ENCODE assay signal across 14 cellular contexts in genomic region chr9:127437497-127438264, GRCh38. TPM values are rescaled to one million over a fixed set of nuclear protein-coding genes. Genes with fewer than 3 reads are reported as not detected.
DNase-seq lines count a peak whose midpoint lies in the region; ATAC-seq, FAIRE-seq and TF ChIP-seq lines count a peak whose summit lies in the region.
"Had no signal": no experiment of that assay in that cellular context is flagged by ENCODE, and none has a peak within 500 bp of the region (broad histone marks: within the 10 kb centered on the region; RNA-seq: fewer than 3 reads in every experiment).

No MANE protein-coding gene starts in this region.

- no peak overlapping the region for H3K4me3 ChIP-seq in A549
- no peak overlapping the region for H3K4me3 ChIP-seq in GM23338
- H3K4me3 ChIP-seq: BLaER1 treated with 17β-estradiol and CSF1 and Interleukin-3, amounts not matched to agents 10 nM and 100 nM had no signal

- FAIRE-seq in A549 (lab: Jason Lieb, UNC), result no peak
- FAIRE-seq: G401.6, TTC549 had no signal

- POLR2A ChIA-PET in A549 (lab: Yijun Ruan, JAX), result interaction anchor here (1.1 kb wide), 1 partner anchor 13 kb away, joined by 3 read pairs; no protein-coding TSS in a partner anchor

- no peak for TF ChIP-seq POLR2A in A549 (IDR thresholded peaks at IDR 0.05; ENCODE audit: low read length)

- no peak for TF ChIP-seq EP300 in A549 (IDR thresholded peaks at IDR 0.05)

- H3K27me3 Mint-ChIP-seq in GM23338 (ENCODE audit: insufficient read depth, low read depth, poor library complexity), result peaks cover 3% of the 10 kb centered on the region
- H3K27me3 Mint-ChIP-seq in activated T-helper 17 cell treated with anti-CD3 and anti-CD28 coated beads, Interleukin-2, amount 50 U/mL, for 72 hours, result no peaks in the 10 kb centered on the region

- H3K27me3 ChIP-seq in GM23338 (ENCODE audit: insufficient read depth) (no peaks in the 10 kb centered on the region), foreskin keratinocyte (no peaks in the 10 kb centered on the region)
- H3K27me3 ChIP-seq: BLaER1 treated with 17β-estradiol and CSF1 and Interleukin-3, amounts not matched to agents 10 nM and 100 nM had no signal

- DNase-seq in A549 (ENCODE audit: low read depth in 1 of 2, low spot score in 1 of 2) (no peak), GM23338 (ENCODE audit: low spot score) (peak; percentile 40), foreskin keratinocyte (no peak), ecto neural progenitor cell (ENCODE audit: low spot score) (no peak), NCI-H128 (lab: John Stamatoyannopoulos, UW; ENCODE audit: unreplicated experiment) (no peak)
- DNase-seq: mammary epithelial cell, NCI-H1436, NCI-H748 treated with DMSO at 0.1 percent for 48 hours had no signal

- no peaks in the 10 kb centered on the region for H3K9me3 Mint-ChIP-seq in GM23338
- no peaks in the 10 kb centered on the region for H3K9me3 Mint-ChIP-seq in activated T-helper 17 cell treated with anti-CD3 and anti-CD28 coated beads, Interleukin-2, amount 50 U/mL, for 72 hours

- TF ChIP-seq CTCF in A549 (IDR thresholded peaks at IDR 0.05) (no peak), GM23338 (conservative IDR thresholded peaks at IDR 0.05; ENCODE audit: low read depth in 2 of 2) (peak in 1 of 2 experiments; percentile 46; a peak in 3 of 4 replicates), foreskin keratinocyte (conservative IDR thresholded peaks at IDR 0.05) (peak; percentile 41)

- CTCF ChIA-PET in A549 (lab: Yijun Ruan, JAX), result interaction anchor here (0.7 to 1.5 kb wide), 3 partner anchors 41 to 223 kb away, joined by 3 to 5 read pairs (median 3); no protein-coding TSS in a partner anchor

- ATAC-seq in A549 (peak; percentile 50 to 52; a peak in 2 of 6 replicates), GM23338 (peak; percentile 56; the same call in 2 of the 3 replicates), foreskin keratinocyte (no peak), HG03432 (IDR thresholded peaks at IDR 0.05; ENCODE audit: unreplicated experiment) (no peak), HG02885 (IDR thresholded peaks at IDR 0.05; ENCODE audit: poor library complexity, unreplicated experiment) (no peak)
- ATAC-seq in activated T-helper 17 cell treated with anti-CD3 and anti-CD28 coated beads, Interleukin-2, amount 50 U/mL, for 72 hours (replicated peaks), result peak; percentile 94

- peak in 1 of 2 experiments; percentile 25; a peak in 1 of 5 replicates for TF ChIP-seq RAD21 in A549 (conservative IDR thresholded peaks at IDR 0.05 in 1 of 2, IDR thresholded peaks at IDR 0.05 in 1 of 2)

- H3K36me3 Mint-ChIP-seq in GM23338 (ENCODE audit: low read depth), result peaks cover 89% of the 10 kb centered on the region
- peaks cover 100% of the 10 kb centered on the region for H3K36me3 Mint-ChIP-seq in activated T-helper 17 cell treated with anti-CD3 and anti-CD28 coated beads, Interleukin-2, amount 50 U/mL, for 72 hours (ENCODE audit: low read depth)

- H3K27ac Mint-ChIP-seq in GM23338, result no peak overlapping the region
- H3K27ac Mint-ChIP-seq in activated T-helper 17 cell treated with anti-CD3 and anti-CD28 coated beads, Interleukin-2, amount 50 U/mL, for 72 hours, result peak overlapping the region; percentile 95

- H3K36me3 ChIP-seq in GM23338 (ENCODE audit: insufficient read depth), result peaks cover 48% of the 10 kb centered on the region

- H3K27ac ChIP-seq in A549, result no peak overlapping the region
- no peak overlapping the region for H3K27ac ChIP-seq in GM23338 (ENCODE audit: low read depth)
- no peak overlapping the region for H3K27ac ChIP-seq in foreskin keratinocyte
- H3K27ac ChIP-seq: BLaER1 treated with 17β-estradiol and CSF1 and Interleukin-3, amounts not matched to agents 10 nM and 100 nM had no signal

- peaks cover 4% of the 10 kb centered on the region for H4K20me1 ChIP-seq in GM23338 (replicated peaks; ENCODE audit: insufficient read depth)

- no peaks in the 10 kb centered on the region for H3K79me2 ChIP-seq in GM23338 (replicated peaks; ENCODE audit: insufficient read depth)

- 0 out of 2 replicates have a peak, but pooled peaks cover 5% of the 10 kb centered on the region for H3F3A ChIP-seq in GM23338 (replicated peaks; ENCODE audit: low read depth)

- H3K4me1 ChIP-seq in A549, result no peaks in the 10 kb centered on the region
- H3K4me1 ChIP-seq in GM23338 (ENCODE audit: insufficient read depth), result no peaks in the 10 kb centered on the region
- no peaks in the 10 kb centered on the region for H3K4me1 ChIP-seq in foreskin keratinocyte
- H3K4me1 ChIP-seq: BLaER1 treated with 17β-estradiol and CSF1 and Interleukin-3, amounts not matched to agents 10 nM and 100 nM had no signal

- H3K9me2 ChIP-seq in GM23338 (ENCODE audit: insufficient read depth), result no peaks in the 10 kb centered on the region

- H3K4me1 Mint-ChIP-seq in GM23338, result no peaks in the 10 kb centered on the region
- H3K4me1 Mint-ChIP-seq in activated T-helper 17 cell treated with anti-CD3 and anti-CD28 coated beads, Interleukin-2, amount 50 U/mL, for 72 hours, result peaks cover 30% of the 10 kb centered on the region

- H3K4me2 ChIP-seq in A549 (no peak overlapping the region), GM23338 (no peak overlapping the region)
- H3K4me2 ChIP-seq: BLaER1 treated with 17β-estradiol and CSF1 and Interleukin-3, amounts not matched to agents 10 nM and 100 nM had no signal

- peaks cover 3% of the 10 kb centered on the region; the same call in 2 of the 3 replicates for H3K9me3 ChIP-seq in A549

- WGBS in A549 (ENCODE audit: missing lambda C conversion rate), result 83% methylated on average over 11 of the region's 12 CpGs

- H2AFZ ChIP-seq in GM23338, result no peak overlapping the region

- no peak overlapping the region for H3K4me3 Mint-ChIP-seq in GM23338
- H3K4me3 Mint-ChIP-seq in activated T-helper 17 cell treated with anti-CD3 and anti-CD28 coated beads, Interleukin-2, amount 50 U/mL, for 72 hours, result peak overlapping the region; percentile 65

TF ChIP-seq in GM23338, 12 proteins besides CTCF, POLR2A, EP300 and RAD21 (continues in another document):
- TF ChIP-seq EZH2 (IDR thresholded peaks at IDR 0.05; ENCODE audit: low read depth, unreplicated experiment), result no peak
- no peak for TF ChIP-seq CREB1 (CRISPR knock-in tag; IDR thresholded peaks at IDR 0.05; ENCODE audit: low read depth)
- TF ChIP-seq ZNF114 (CRISPR knock-in tag; IDR thresholded peaks at IDR 0.05), result no peak

RNA-seq across cellular contexts. Expression of gene ZNF79, which starts 13.5 kb away (rescaled TPM):
- polyA plus RNA-seq in A549 (2011; rRNA removed) (5.7 and 7.4 TPM in 2 replicates), A549 (2017; fragmentation: RNase III; extraction: RNeasy Plus Mini Kit Qiagen cat#74134 plus additional on column Dnase treatment) (4.9 to 5.5 TPM (median 5.1 TPM) in 3 replicates), GM23338 (2016; fragmentation: Nextera tagmentation; extraction: Ambion mirVana) (2.2 and 2.9 TPM in 2 replicates), foreskin keratinocyte (3.0 and 4.7 TPM in 2 replicates)
- polyA plus RNA-seq in A549 (2012; cell fraction: cytosol; rRNA removed), result 2.5 and 2.7 TPM in 2 replicates
- 3.5 and 4.7 TPM in 2 replicates for polyA plus RNA-seq in A549 (2012; cell fraction: nucleus; rRNA removed)
- polyA minus RNA-seq in A549 (2011; rRNA and poly(A)+ RNA removed), result 21.3 and 26.9 TPM in 2 replicates
- 5.8 and 6.3 TPM in 2 replicates for total RNA-seq in GM23338 (2014; rRNA removed; shearing (Covaris generic))
- total RNA-seq in activated T-helper 17 cell treated with anti-CD3 and anti-CD28 coated beads, Interleukin-2, amount 50 U/mL, for 72 hours, result 10 to 100 TPM; 10.1 to 11.3 TPM
- 8.5 and 9.8 TPM in 2 replicates for total RNA-seq in foreskin keratinocyte

RNA-seq across cellular contexts. Expression of gene RPL12, which starts 13.5 kb away (rescaled TPM):
- polyA plus RNA-seq in A549 (2011; rRNA removed) (1,891 and 2,198 TPM in 2 replicates), A549 (2017; fragmentation: RNase III; extraction: RNeasy Plus Mini Kit Qiagen cat#74134 plus additional on column Dnase treatment) (2,384 to 2,622 TPM (median 2,519 TPM) in 3 replicates), GM23338 (2016; fragmentation: Nextera tagmentation; extraction: Ambion mirVana) (2,121 and 2,369 TPM in 2 replicates), foreskin keratinocyte (3,069 and 3,317 TPM in 2 replicates)
- 2,114 and 2,323 TPM in 2 replicates for polyA plus RNA-seq in A549 (2012; cell fraction: cytosol; rRNA removed)
- polyA plus RNA-seq in A549 (2012; cell fraction: nucleus; rRNA removed), result 721 and 1,502 TPM in 2 replicates
- 616 and 1,237 TPM in 2 replicates for polyA minus RNA-seq in A549 (2011; rRNA and poly(A)+ RNA removed)
- 1,947 and 2,596 TPM in 2 replicates for total RNA-seq in GM23338 (2014; rRNA removed; shearing (Covaris generic))
- total RNA-seq in activated T-helper 17 cell treated with anti-CD3 and anti-CD28 coated beads, Interleukin-2, amount 50 U/mL, for 72 hours, result 1,000 to 10,000 TPM; 1,178 to 1,829 TPM
- 2,227 and 2,321 TPM in 2 replicates for total RNA-seq in foreskin keratinocyte

RNA-seq across cellular contexts. Expression of gene LRSAM1, which starts 13.6 kb away (rescaled TPM):
- polyA plus RNA-seq in A549 (2011; rRNA removed) (5.1 and 6.4 TPM in 2 replicates), A549 (2017; fragmentation: RNase III; extraction: RNeasy Plus Mini Kit Qiagen cat#74134 plus additional on column Dnase treatment) (9.2 to 10.5 TPM (median 10.0 TPM) in 3 replicates), GM23338 (2016; fragmentation: Nextera tagmentation; extraction: Ambion mirVana) (12.8 and 16.1 TPM in 2 replicates), foreskin keratinocyte (10.5 and 11.1 TPM in 2 replicates)
- 7.6 and 9.1 TPM in 2 replicates for polyA plus RNA-seq in A549 (2012; cell fraction: cytosol; rRNA removed)
- polyA plus RNA-seq in A549 (2012; cell fraction: nucleus; rRNA removed), result 31.8 and 46.4 TPM in 2 replicates
- 5.7 and 8.9 TPM in 2 replicates for polyA minus RNA-seq in A549 (2011; rRNA and poly(A)+ RNA removed)
- total RNA-seq in GM23338 (2014; rRNA removed; shearing (Covaris generic)), result 16.9 and 21.9 TPM in 2 replicates
- total RNA-seq in activated T-helper 17 cell treated with anti-CD3 and anti-CD28 coated beads, Interleukin-2, amount 50 U/mL, for 72 hours, result 10 to 100 TPM; 22.0 to 33.5 TPM
- total RNA-seq in foreskin keratinocyte, result 9.8 and 11.0 TPM in 2 replicates

RNA-seq across cellular contexts. Expression of gene SLC2A8, which starts 40.7 kb away (rescaled TPM):
- polyA plus RNA-seq in A549 (2011; rRNA removed), result 7.3 and 8.3 TPM in 2 replicates
- 14.2 and 24.1 TPM in 2 replicates for polyA plus RNA-seq in A549 (2012; cell fraction: cytosol; rRNA removed)
- polyA plus RNA-seq in A549 (2012; cell fraction: nucleus; rRNA removed), result 37.4 and 58.1 TPM in 2 replicates
- 16.0 to 16.3 TPM (median 16.3 TPM) in 3 replicates for polyA plus RNA-seq in A549 (2017; fragmentation: RNase III; extraction: RNeasy Plus Mini Kit Qiagen cat#74134 plus additional on column Dnase treatment)
- polyA minus RNA-seq in A549 (2011; rRNA and poly(A)+ RNA removed), result 9.9 and 10.5 TPM in 2 replicates
- total RNA-seq in GM23338 (2014; rRNA removed; shearing (Covaris generic)), result 28.9 and 34.1 TPM in 2 replicates
- polyA plus RNA-seq in GM23338 (2016; fragmentation: Nextera tagmentation; extraction: Ambion mirVana), result 16.3 and 18.9 TPM in 2 replicates
- total RNA-seq in activated T-helper 17 cell treated with anti-CD3 and anti-CD28 coated beads, Interleukin-2, amount 50 U/mL, for 72 hours, result 1 to 10 TPM; 3.0 TPM
- 13.2 and 14.3 TPM in 2 replicates for total RNA-seq in foreskin keratinocyte
- polyA plus RNA-seq in foreskin keratinocyte, result 14.4 and 18.1 TPM in 2 replicates

Comparison
In these comparisons a context has a peak if more than half of its experiments do, and no peak if none do; other contexts are left out.
1. ATAC-seq: peak in A549 (2 of 2), GM23338 (single experiment) and activated T-helper 17 cell treated with anti-CD3 and anti-CD28 coated beads, Interleukin-2, amount 50 U/mL, for 72 hours (single experiment); none in foreskin keratinocyte (single experiment), HG03432 (single experiment) and HG02885 (single experiment).